In genomic region chr1:44030606-44031050, GRCh38 we compare ENCODE assay signal across 7 cellular contexts. TPM values are rescaled to one million over a fixed set of nuclear protein-coding genes. Genes with fewer than 3 reads are reported as not detected.
DNase-seq lines count a peak whose midpoint lies in the region; ATAC-seq and TF ChIP-seq lines count a peak whose summit lies in the region.

No MANE protein-coding gene starts in this region.

- WGBS in HUES64: under 1% methylated on average over 45 of the region's 47 CpGs

- H3K36me3 ChIP-seq in HUES64 (ENCODE audit: insufficient read depth, low read length) (no peaks in the 10 kb centered on the region), muscle layer of duodenum (ENCODE audit: control insufficient read depth in 1 of 2, insufficient read depth in 2 of 2, low read length in 2 of 2) (no peaks in the 10 kb centered on the region), thoracic aorta (no peaks in the 10 kb centered on the region)

- peak; percentile 68 for DNase-seq in Daoy (ENCODE audit: low read depth)
- DNase-seq in GM20000 (ENCODE audit: low spot score): peak; percentile 66
- peak; percentile 67 for DNase-seq in UCSD-AML1 (lab: John Stamatoyannopoulos, UW; ENCODE audit: unreplicated experiment)
- peak; percentile 83 to 85 for DNase-seq in erythroblast (lab: John Stamatoyannopoulos, UW)
- DNase-seq in thoracic aorta (ENCODE audit: low spot score): no peak

- peak; percentile 6 for ATAC-seq in thoracic aorta (ENCODE audit: insufficient number of reproducible peaks, low FRiP score, low read depth)

- H3K27ac ChIP-seq in HUES64 (ENCODE audit: low read depth, low read length) (peak overlapping the region; percentile 54; the same call in 1 of the 2 replicates), muscle layer of duodenum (ENCODE audit: low read length) (no peak overlapping the region), thoracic aorta (peak overlapping the region; percentile 80 to 82)

- peak overlapping the region; percentile 65 for H3K4me3 ChIP-seq in HUES64 (ENCODE audit: low read length)
- peak overlapping the region; percentile 55 to 91 for H3K4me3 ChIP-seq in muscle layer of duodenum (ENCODE audit: low read depth in 1 of 2, low read length in 2 of 2)
- H3K4me3 ChIP-seq in thoracic aorta: peak overlapping the region; percentile 98

- H3K27me3 ChIP-seq in HUES64 (ENCODE audit: insufficient read depth, low read length) (no peaks in the 10 kb centered on the region), muscle layer of duodenum (ENCODE audit: low read depth, low read length) (no peaks in the 10 kb centered on the region), thoracic aorta (replicated peaks; ENCODE audit: insufficient read depth) (no peaks in the 10 kb centered on the region)

- no peaks in the 10 kb centered on the region for H3K9me3 ChIP-seq in HUES64 (ENCODE audit: insufficient read depth, low read depth, low read length)
- H3K9me3 ChIP-seq in muscle layer of duodenum (ENCODE audit: control insufficient read depth in 1 of 2, low read length in 2 of 2): no peaks in the 10 kb centered on the region
- no peaks in the 10 kb centered on the region for H3K9me3 ChIP-seq in thoracic aorta

- peaks cover 18% of the 10 kb centered on the region for H3K4me1 ChIP-seq in HUES64 (ENCODE audit: insufficient read depth, low read length)
- peaks cover 6 to 33% of the 10 kb centered on the region in 2 donors for H3K4me1 ChIP-seq in muscle layer of duodenum (ENCODE audit: control insufficient read depth in 1 of 2, insufficient read depth in 2 of 2, low read length in 2 of 2)
- peaks cover 18 to 29% of the 10 kb centered on the region in 2 donors for H3K4me1 ChIP-seq in thoracic aorta (ENCODE audit: control insufficient read depth in 1 of 2, low read depth in 2 of 2)

- no peak for TF ChIP-seq CTCF in GM20000 (IDR thresholded peaks at IDR 0.05; ENCODE audit: extremely low read depth, missing control alignments)
- TF ChIP-seq CTCF in thoracic aorta (IDR thresholded peaks at IDR 0.05): peak; percentile 24

- no peak for TF ChIP-seq POLR2A in erythroblast (IDR thresholded peaks at IDR 0.05; ENCODE audit: low read length)

- peak overlapping the region; percentile 89 for H3K9ac ChIP-seq in HUES64 (ENCODE audit: low read depth, low read length)

RNA-seq across cellular contexts. Expression of gene SLC6A9, which starts 0.6 kb away (rescaled TPM):
- 0.74 and 6.3 TPM in 2 replicates for total RNA-seq in Daoy (2014; rRNA removed; shearing (Covaris generic))
- 10.6 TPM for polyA plus RNA-seq in HUES64 (2013, experiment 1 of 2)
- polyA plus RNA-seq in HUES64 (2013, experiment 2 of 2): 11.3 TPM
- total RNA-seq in thoracic aorta: 10 to 100 TPM; 15.0 to 26.8 TPM

RNA-seq across cellular contexts. Expression of gene CCDC24, which starts 39.2 kb away (rescaled TPM):
- total RNA-seq in Daoy (2014; rRNA removed; shearing (Covaris generic)): 1.8 and 3.6 TPM in 2 replicates
- 5.8 TPM for polyA plus RNA-seq in HUES64 (2013, experiment 1 of 2)
- polyA plus RNA-seq in HUES64 (2013, experiment 2 of 2): 7.7 TPM
- total RNA-seq in thoracic aorta: 10 to 100 TPM in 1 of 2 donors, 1 to 10 TPM in 1; 4.5 to 24.0 TPM

RNA-seq across cellular contexts. Expression of gene B4GALT2, which starts 51.6 kb away (rescaled TPM):
- total RNA-seq in Daoy (2014; rRNA removed; shearing (Covaris generic)): 55.9 and 58.1 TPM in 2 replicates
- 55.9 TPM for polyA plus RNA-seq in HUES64 (2013, experiment 1 of 2)
- 64.7 TPM for polyA plus RNA-seq in HUES64 (2013, experiment 2 of 2)
- total RNA-seq in thoracic aorta: 10 to 100 TPM; 34.8 to 51.6 TPM

RNA-seq across cellular contexts. Expression of gene ATP6V0B, which starts 55.9 kb away (rescaled TPM):
- 207 and 233 TPM in 2 replicates for total RNA-seq in Daoy (2014; rRNA removed; shearing (Covaris generic))
- 126 TPM for polyA plus RNA-seq in HUES64 (2013, experiment 1 of 2)
- 103 TPM for polyA plus RNA-seq in HUES64 (2013, experiment 2 of 2)
- 100 to 1,000 TPM in 1 of 2 donors, 10 to 100 TPM in 1; 72.3 to 136 TPM for total RNA-seq in thoracic aorta
